8 cellular contexts compared by ENCODE assay signal in the genomic region with DNA sequence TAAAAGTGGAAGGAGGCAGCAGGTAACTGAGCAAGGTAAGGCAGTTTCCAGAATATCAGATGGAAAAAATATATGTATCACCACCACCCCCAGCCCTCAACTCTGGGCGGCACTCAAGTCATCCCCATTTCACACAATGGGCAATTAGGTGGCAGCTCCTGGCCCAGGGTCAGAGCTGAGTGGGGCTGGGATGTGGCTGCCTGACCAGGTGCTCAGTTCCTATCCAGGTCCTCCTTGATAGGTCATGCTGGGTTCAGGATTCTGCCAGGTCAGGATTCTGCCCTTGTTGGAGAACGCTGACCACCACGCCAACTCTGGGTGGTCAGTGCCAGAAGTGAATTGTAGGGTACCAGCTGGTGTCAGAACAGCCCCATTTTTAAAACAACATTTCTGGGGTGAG. TPM values are rescaled to one million over a fixed set of nuclear protein-coding genes. Genes with fewer than 3 reads are reported as not detected.
"Had no signal": no experiment of that assay in that cellular context is flagged by ENCODE, and none has a peak within 500 bp of the region (broad histone marks: within the 10 kb centered on the region; RNA-seq: fewer than 3 reads in every experiment).

No MANE protein-coding gene starts in this region.

- H3K9me3 ChIP-seq: HAP-1 had no signal

- H3K9ac ChIP-seq: GM23248 had no signal

- H3K36me3 ChIP-seq: HAP-1 had no signal

- H3K27ac ChIP-seq: GM23248, HL-60 had no signal

- DNase-seq: GM23248, GOT3, H7, HFFc6 had no signal

- H3K4me1 ChIP-seq: HAP-1 had no signal

- ATAC-seq: HCT116, HepG2 had no signal

- FAIRE-seq: HepG2 had no signal

- H3K4me3 ChIP-seq: GM23248, HAP-1 had no signal

- H2AFZ ChIP-seq: GM23248 had no signal

RNA-seq across cellular contexts. Expression of a gene that starts 29.5 kb away (rescaled TPM):
- total RNA-seq: HepG2 had no signal
